In the genomic region with DNA sequence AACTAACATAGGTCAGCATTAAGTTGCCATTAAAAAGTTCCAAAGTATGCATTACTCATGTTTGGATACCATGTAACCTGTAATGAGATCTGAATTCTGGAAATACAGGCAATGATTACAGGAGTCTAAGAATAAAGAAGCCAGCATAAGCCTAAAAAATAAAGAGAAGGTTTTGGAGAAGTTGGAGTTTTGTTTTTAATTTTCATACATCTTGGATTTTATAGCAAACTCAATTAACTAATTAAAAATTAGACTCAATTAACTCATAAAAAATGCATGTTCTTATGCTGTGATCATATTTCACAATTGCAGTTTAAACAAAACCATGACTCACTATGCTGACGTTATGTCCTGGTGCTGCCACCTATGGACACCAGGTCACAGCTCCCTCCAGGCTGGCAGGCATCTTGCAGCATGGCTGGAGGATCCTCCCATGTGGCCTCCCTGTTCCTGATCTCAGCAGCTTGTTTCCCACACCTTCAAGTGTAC, we compare ENCODE assay signal across 8 cellular contexts.
A peak's percentile ranks its signal among the peaks of the same experiment; 100 is the strongest.
DNase-seq lines count a peak whose midpoint lies in the region; ATAC-seq and TF ChIP-seq lines count a peak whose summit lies in the region.

No MANE protein-coding gene starts in this region.

- H3K9me2 ChIP-seq in MM.1S (replicated peaks; ENCODE audit: insufficient read depth, low read length) = no peaks in the 10 kb centered on the region
- no peaks in the 10 kb centered on the region for H3K9me2 ChIP-seq in hepatocyte (replicated peaks; ENCODE audit: insufficient read depth)

- no peak overlapping the region for H3K9ac ChIP-seq in MM.1S (ENCODE audit: low read length)

- CTCF ChIA-PET in activated naive CD4-positive, alpha-beta T cell treated with anti-CD3 and anti-CD28 coated beads for 36 hours (lab: Charles Lee) = no interaction called here
- CTCF ChIA-PET in activated naive CD4-positive, alpha-beta T cell treated with anti-CD3 and anti-CD28 coated beads, Interleukin-2, amount 10 ng/mL, durations not matched to agents 7 days and 5 days (lab: Charles Lee) = interaction anchor here (2.3 kb wide), 1 partner anchor 174 kb away, joined by 6 read pairs; no protein-coding TSS in a partner anchor

- no peaks in the 10 kb centered on the region for H3K79me2 ChIP-seq in MM.1S (ENCODE audit: low read length)
- no peaks in the 10 kb centered on the region for H3K79me2 ChIP-seq in hepatocyte

- H3K27me3 ChIP-seq in MM.1S (replicated peaks; ENCODE audit: insufficient read depth, low read length) = no peaks in the 10 kb centered on the region
- no peaks in the 10 kb centered on the region for H3K27me3 ChIP-seq in WERI-Rb-1 (ENCODE audit: insufficient read depth, low read depth, severe bottlenecking)
- no peaks in the 10 kb centered on the region for H3K27me3 ChIP-seq in hepatocyte
- no peaks in the 10 kb centered on the region for H3K27me3 ChIP-seq in tibial nerve

- WGBS in hepatocyte (ENCODE audit: low lambda C conversion rate, missing lambda C conversion rate) = 17% methylated on average over 1 of the region's 1 CpG
- WGBS in tibial nerve, 2 donors = 11% methylated on average over 1 of the region's 1 CpG

- no peak overlapping the region for H3K4me3 ChIP-seq in MM.1S (ENCODE audit: low read length)
- no peak overlapping the region for H3K4me3 ChIP-seq in WERI-Rb-1 (ENCODE audit: low read depth, low read length)
- H3K4me3 ChIP-seq in hepatocyte = no peak overlapping the region
- no peak overlapping the region for H3K4me3 ChIP-seq in tibial nerve

- no peak overlapping the region for H3K4me2 ChIP-seq in MM.1S (ENCODE audit: low read depth, low read length)
- H3K4me2 ChIP-seq in hepatocyte = no peak overlapping the region

- TF ChIP-seq CTCF in MM.1S (IDR thresholded peaks at IDR 0.05; ENCODE audit: low read length) (peak; percentile 31), WERI-Rb-1 (IDR thresholded peaks at IDR 0.05; ENCODE audit: low read depth, low read length) (peak; percentile 77), hepatocyte (IDR thresholded peaks at IDR 0.05; ENCODE audit: poor library complexity) (peak; percentile 41), tibial nerve (IDR thresholded peaks at IDR 0.05) (peak in 4 of 5 experiments; percentile 15 to 34 (median 24))

- H3K4me1 ChIP-seq in MM.1S (ENCODE audit: low read length) (no peaks in the 10 kb centered on the region; the same call in 1 of the 2 replicates), hepatocyte (ENCODE audit: insufficient read depth) (peaks cover 5% of the 10 kb centered on the region), tibial nerve (peaks cover 0 to 11% (median 0%) of the 10 kb centered on the region in 4 donors)

- no peak overlapping the region for H3K4me3 Mint-ChIP-seq in activated naive CD4-positive, alpha-beta T cell treated with anti-CD3 and anti-CD28 coated beads for 36 hours
- no peak overlapping the region for H3K4me3 Mint-ChIP-seq in activated naive CD4-positive, alpha-beta T cell treated with anti-CD3 and anti-CD28 coated beads, Interleukin-2, amount 10 ng/mL, durations not matched to agents 7 days and 5 days

- H3K9me3 ChIP-seq in MM.1S (replicated peaks; ENCODE audit: insufficient read depth, low read length) (no peaks in the 10 kb centered on the region), WERI-Rb-1 (ENCODE audit: severe bottlenecking) (no peaks in the 10 kb centered on the region), hepatocyte (ENCODE audit: low read depth) (no peaks in the 10 kb centered on the region), tibial nerve (no peaks in the 10 kb centered on the region)

- H4K20me1 ChIP-seq in MM.1S (ENCODE audit: insufficient read depth, low read length) (no peaks in the 10 kb centered on the region), hepatocyte (ENCODE audit: insufficient read depth, poor library complexity, severe bottlenecking) (no peaks in the 10 kb centered on the region)

- H3K27ac Mint-ChIP-seq in activated naive CD4-positive, alpha-beta T cell treated with anti-CD3 and anti-CD28 coated beads for 36 hours = no peak overlapping the region
- no peak overlapping the region for H3K27ac Mint-ChIP-seq in activated naive CD4-positive, alpha-beta T cell treated with anti-CD3 and anti-CD28 coated beads, Interleukin-2, amount 10 ng/mL, durations not matched to agents 7 days and 5 days

- no peak for TF ChIP-seq POLR2A in tibial nerve (IDR thresholded peaks at IDR 0.05)

- DNase-seq in activated naive CD4-positive, alpha-beta T cell treated with anti-CD3 and anti-CD28 coated beads for 36 hours = peak; percentile 44
- no peak for DNase-seq in activated naive CD4-positive, alpha-beta T cell treated with anti-CD3 and anti-CD28 coated beads, Interleukin-2, amount 10 ng/mL, durations not matched to agents 7 days and 5 days
- DNase-seq in MM.1S = peak; percentile 47
- DNase-seq in WERI-Rb-1 = peak; percentile 79
- peak; percentile 83 for DNase-seq in hepatocyte (ENCODE audit: low spot score)
- DNase-seq in tibial nerve (ENCODE audit: low spot score in 2 of 2) = peak in 1 of 2 donors; percentile 35
- DNase-seq in NCI-H345 (lab: John Stamatoyannopoulos, UW) = no peak

- no peaks in the 10 kb centered on the region for H3K4me1 Mint-ChIP-seq in activated naive CD4-positive, alpha-beta T cell treated with anti-CD3 and anti-CD28 coated beads for 36 hours (ENCODE audit: low read depth)
- H3K4me1 Mint-ChIP-seq in activated naive CD4-positive, alpha-beta T cell treated with anti-CD3 and anti-CD28 coated beads, Interleukin-2, amount 10 ng/mL, durations not matched to agents 7 days and 5 days = no peaks in the 10 kb centered on the region

- no peak for ATAC-seq in HG03469 (IDR thresholded peaks at IDR 0.05; ENCODE audit: unreplicated experiment)

- no peak overlapping the region for H2AFZ ChIP-seq in MM.1S (ENCODE audit: low read length)
- no peak overlapping the region for H2AFZ ChIP-seq in hepatocyte

- H3K9me3 Mint-ChIP-seq in activated naive CD4-positive, alpha-beta T cell treated with anti-CD3 and anti-CD28 coated beads for 36 hours = no peaks in the 10 kb centered on the region
- no peaks in the 10 kb centered on the region for H3K9me3 Mint-ChIP-seq in activated naive CD4-positive, alpha-beta T cell treated with anti-CD3 and anti-CD28 coated beads, Interleukin-2, amount 10 ng/mL, durations not matched to agents 7 days and 5 days

- H3K27me3 Mint-ChIP-seq in activated naive CD4-positive, alpha-beta T cell treated with anti-CD3 and anti-CD28 coated beads for 36 hours (ENCODE audit: low read depth) = no peaks in the 10 kb centered on the region
- no peaks in the 10 kb centered on the region for H3K27me3 Mint-ChIP-seq in activated naive CD4-positive, alpha-beta T cell treated with anti-CD3 and anti-CD28 coated beads, Interleukin-2, amount 10 ng/mL, durations not matched to agents 7 days and 5 days

- intact Hi-C loops in activated naive CD4-positive, alpha-beta T cell treated with anti-CD3 and anti-CD28 coated beads for 36 hours (cut with micrococcal nuclease) = loop anchor here (2.0 to 5.0 kb wide), 2 partner anchors 175 to 504 kb away; no protein-coding TSS in a partner anchor

- TF ChIP-seq EP300 in tibial nerve (IDR thresholded peaks at IDR 0.05) = no peak

- H3K27ac ChIP-seq in MM.1S (ENCODE audit: low read length) = no peak overlapping the region
- H3K27ac ChIP-seq in WERI-Rb-1 = no peak overlapping the region
- peak overlapping the region; percentile 58 for H3K27ac ChIP-seq in hepatocyte
- no peak overlapping the region for H3K27ac ChIP-seq in tibial nerve

- H3F3A ChIP-seq in MM.1S (ENCODE audit: insufficient read depth, low read length) = no peaks in the 10 kb centered on the region

- H3K36me3 ChIP-seq in MM.1S (replicated peaks; ENCODE audit: insufficient read depth, low read length) = no peaks in the 10 kb centered on the region
- H3K36me3 ChIP-seq in WERI-Rb-1 = no peaks in the 10 kb centered on the region
- no peaks in the 10 kb centered on the region for H3K36me3 ChIP-seq in hepatocyte (replicated peaks; ENCODE audit: insufficient read depth, low read depth)
- H3K36me3 ChIP-seq in tibial nerve = no peaks in the 10 kb centered on the region

- no peaks in the 10 kb centered on the region for H3K36me3 Mint-ChIP-seq in activated naive CD4-positive, alpha-beta T cell treated with anti-CD3 and anti-CD28 coated beads for 36 hours (ENCODE audit: low read depth)
- no peaks in the 10 kb centered on the region for H3K36me3 Mint-ChIP-seq in activated naive CD4-positive, alpha-beta T cell treated with anti-CD3 and anti-CD28 coated beads, Interleukin-2, amount 10 ng/mL, durations not matched to agents 7 days and 5 days

Comparison
In these comparisons a context has a peak if more than half of its experiments do, and no peak if none do; other contexts are left out.
1. DNase-seq: peak in activated naive CD4-positive, alpha-beta T cell treated with anti-CD3 and anti-CD28 coated beads for 36 hours (single experiment), MM.1S (single experiment), WERI-Rb-1 (single experiment) and hepatocyte (single experiment); none in activated naive CD4-positive, alpha-beta T cell treated with anti-CD3 and anti-CD28 coated beads, Interleukin-2, amount 10 ng/mL, durations not matched to agents 7 days and 5 days (single experiment) and NCI-H345 (single experiment).
2. CTCF ChIP-seq: peak in every context shown above with its lines; median percentile 77 in WERI-Rb-1; 41 in hepatocyte; 31 in MM.1S; 24 in tibial nerve.